Comparison of ENCODE assay signal across 1 cellular context in the genomic region with DNA sequence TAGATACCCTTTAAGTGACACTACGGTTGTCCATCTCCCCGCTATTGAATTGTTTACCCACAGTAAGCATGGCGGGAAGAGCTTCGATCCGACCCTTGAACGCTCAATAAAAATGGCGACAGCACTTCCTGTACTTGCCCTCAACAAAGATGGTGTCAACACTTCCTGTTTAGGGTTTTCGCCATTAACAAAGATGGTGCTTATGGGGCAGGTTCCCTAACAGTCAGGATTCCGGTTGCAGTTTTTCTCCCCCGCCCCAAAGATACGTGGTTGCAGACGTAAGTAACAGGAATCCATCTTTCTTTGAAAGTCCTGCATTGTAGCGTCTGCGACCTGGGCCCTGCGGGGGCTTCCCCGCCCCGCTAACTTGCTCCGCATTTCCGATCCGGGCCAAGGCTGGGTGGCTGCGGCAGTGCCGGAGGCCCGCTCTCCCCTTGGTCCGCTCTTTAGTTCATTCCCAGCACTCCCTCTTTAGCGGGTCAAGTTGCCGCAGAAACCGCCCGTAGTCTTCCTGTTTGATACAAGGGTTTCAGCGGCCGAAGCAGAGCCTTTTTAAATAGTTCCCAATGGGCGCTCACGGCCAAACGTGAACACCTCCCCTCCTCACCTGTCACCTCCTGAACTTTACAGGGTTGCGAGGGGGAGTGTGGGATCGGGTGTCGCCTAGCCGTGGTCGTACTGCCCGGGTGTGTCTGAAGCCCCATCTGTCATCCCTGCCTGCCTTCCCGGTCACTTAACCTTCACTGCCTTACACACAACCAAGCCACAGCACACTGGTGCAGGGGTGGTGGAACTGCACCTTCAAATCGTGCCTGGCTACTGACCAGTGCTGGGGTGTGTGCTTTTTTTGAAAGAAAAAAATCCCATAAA.
TF ChIP-seq lines count a peak whose summit lies in the region.

Gene CRADD, plus strand, starts transcription at position 181 of the 870 bp plus-strand sequence.

TF ChIP-seq in HepG2, 621 proteins besides CTCF, POLR2A, EP300 and RAD21 (continued from another document):
- TF ChIP-seq TFDP1 (CRISPR knock-in tag; IDR thresholded peaks at IDR 0.05; ENCODE audit: borderline replicate concordance) (peak; percentile 82; the same call in 1 of the 2 replicates), GTF2F1 (IDR thresholded peaks at IDR 0.05; ENCODE audit: low read length) (no peak), SNAPC2 (CRISPR knock-in tag; IDR thresholded peaks at IDR 0.05) (peak; percentile 81; the same call in 1 of the 2 replicates), YEATS4 (CRISPR knock-in tag; IDR thresholded peaks at IDR 0.05; ENCODE audit: borderline replicate concordance) (peak; percentile 76), GLI4 (CRISPR knock-in tag; IDR thresholded peaks at IDR 0.05; ENCODE audit: borderline replicate concordance) (0 out of 2 replicates have a peak, but pooled peaks have one; percentile 30), SMAD1 (CRISPR knock-in tag; IDR thresholded peaks at IDR 0.05; ENCODE audit: borderline replicate concordance, low read depth) (peak; percentile 49; the same call in 1 of the 2 replicates), SIX4 (CRISPR knock-in tag; IDR thresholded peaks at IDR 0.05) (0 out of 2 replicates have a peak, but pooled peaks have one; percentile 69), TEAD3 (CRISPR knock-in tag; optimal IDR thresholded peaks at IDR 0.05; ENCODE audit: borderline replicate concordance) (peak; percentile 52), ZNF607 (CRISPR knock-in tag; IDR thresholded peaks at IDR 0.05; ENCODE audit: borderline replicate concordance) (0 out of 2 replicates have a peak, but pooled peaks have one; percentile 63), NFATC3 (CRISPR knock-in tag; IDR thresholded peaks at IDR 0.05) (peak; percentile 78; the same call in 1 of the 2 replicates), PRDM15 (CRISPR knock-in tag; IDR thresholded peaks at IDR 0.05) (no peak), ZNF788 (CRISPR knock-in tag; IDR thresholded peaks at IDR 0.05; ENCODE audit: borderline replicate concordance) (peak; percentile 90; the same call in 1 of the 2 replicates)
- TF ChIP-seq, protein P1, sequence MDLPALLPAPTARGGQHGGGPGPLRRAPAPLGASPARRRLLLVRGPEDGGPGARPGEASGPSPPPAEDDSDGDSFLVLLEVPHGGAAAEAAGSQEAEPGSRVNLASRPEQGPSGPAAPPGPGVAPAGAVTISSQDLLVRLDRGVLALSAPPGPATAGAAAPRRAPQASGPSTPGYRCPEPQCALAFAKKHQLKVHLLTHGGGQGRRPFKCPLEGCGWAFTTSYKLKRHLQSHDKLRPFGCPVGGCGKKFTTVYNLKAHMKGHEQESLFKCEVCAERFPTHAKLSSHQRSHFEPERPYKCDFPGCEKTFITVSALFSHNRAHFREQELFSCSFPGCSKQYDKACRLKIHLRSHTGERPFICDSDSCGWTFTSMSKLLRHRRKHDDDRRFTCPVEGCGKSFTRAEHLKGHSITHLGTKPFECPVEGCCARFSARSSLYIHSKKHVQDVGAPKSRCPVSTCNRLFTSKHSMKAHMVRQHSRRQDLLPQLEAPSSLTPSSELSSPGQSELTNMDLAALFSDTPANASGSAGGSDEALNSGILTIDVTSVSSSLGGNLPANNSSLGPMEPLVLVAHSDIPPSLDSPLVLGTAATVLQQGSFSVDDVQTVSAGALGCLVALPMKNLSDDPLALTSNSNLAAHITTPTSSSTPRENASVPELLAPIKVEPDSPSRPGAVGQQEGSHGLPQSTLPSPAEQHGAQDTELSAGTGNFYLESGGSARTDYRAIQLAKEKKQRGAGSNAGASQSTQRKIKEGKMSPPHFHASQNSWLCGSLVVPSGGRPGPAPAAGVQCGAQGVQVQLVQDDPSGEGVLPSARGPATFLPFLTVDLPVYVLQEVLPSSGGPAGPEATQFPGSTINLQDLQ (CRISPR knock-in tag; IDR thresholded peaks at IDR 0.05), result no peak
